ENCODE assay signal across 10 cellular contexts in genomic region chr6:146905313-146905712, GRCh38.
DNase-seq lines count a peak whose midpoint lies in the region; ATAC-seq and TF ChIP-seq lines count a peak whose summit lies in the region.
"Had no signal": no experiment of that assay in that cellular context is flagged by ENCODE, and none has a peak within 500 bp of the region (broad histone marks: within the 10 kb centered on the region; RNA-seq: fewer than 3 reads in every experiment).

No MANE protein-coding gene starts in this region.

- H3K4me1 ChIP-seq in GM23248 (ENCODE audit: insufficient read depth) (peaks cover 16% of the 10 kb centered on the region), skeletal muscle satellite cell (ENCODE audit: control insufficient read depth, insufficient read depth, low read length) (peaks cover 9% of the 10 kb centered on the region)

- in situ Hi-C loops in GM23248 (cut with MboI) = loop anchor here (10.0 kb wide), 1 partner anchor 319 kb away; no protein-coding TSS in a partner anchor

- no peak for ATAC-seq in GM19467 (IDR thresholded peaks at IDR 0.05; ENCODE audit: unreplicated experiment)

- no peaks in the 10 kb centered on the region for H3K36me3 ChIP-seq in GM23248 (ENCODE audit: low read depth)
- H3K36me3 ChIP-seq in skeletal muscle satellite cell (ENCODE audit: insufficient read depth, low read length) = no peaks in the 10 kb centered on the region
- H3K36me3 ChIP-seq: sigmoid colon had no signal

- TF ChIP-seq CTCF in epithelial cell of esophagus (IDR thresholded peaks at IDR 0.05; ENCODE audit: insufficient read depth, low read depth, low read length, missing control alignments) = no peak
- no peak for TF ChIP-seq CTCF in GM10266 (IDR thresholded peaks at IDR 0.05; ENCODE audit: control insufficient read depth, insufficient read depth, low read depth, missing control alignments)

- no peaks in the 10 kb centered on the region for H4K20me1 ChIP-seq in GM23248 (ENCODE audit: insufficient read depth)

- DNase-seq in GM23248 (peak; percentile 85), NCI-H69 (lab: John Stamatoyannopoulos, UW) (peak; percentile 94), epithelial cell of esophagus (ENCODE audit: low read depth) (peak; percentile 21), activated T-cell treated with anti-CD3 and anti-CD28 coated beads for 4 hours (no peak), GM10266 (ENCODE audit: extremely low spot score) (no peak)
- DNase-seq: activated naive CD8-positive, alpha-beta T cell treated with anti-CD3 and anti-CD28 coated beads, Interleukin-2, amount 10 ng/mL, durations not matched to agents 7 days and 5 days; sigmoid colon had no signal

- peak overlapping the region; percentile 59 for H3K4me2 ChIP-seq in GM23248 (ENCODE audit: unreplicated experiment)
- H3K4me2 ChIP-seq in skeletal muscle satellite cell (ENCODE audit: low read length) = peak overlapping the region; percentile 5
- H3K4me2 ChIP-seq: KMS-11 had no signal

- H3K9me2 ChIP-seq in GM23248 (ENCODE audit: insufficient read depth) = no peaks in the 10 kb centered on the region

- no peaks in the 10 kb centered on the region for H3K27me3 ChIP-seq in GM23248 (replicated peaks; ENCODE audit: insufficient read depth)
- no peaks in the 10 kb centered on the region for H3K27me3 ChIP-seq in skeletal muscle satellite cell (ENCODE audit: control insufficient read depth, insufficient read depth, low read length)
- H3K27me3 ChIP-seq: sigmoid colon had no signal

- H3K9me3 ChIP-seq in GM23248 (ENCODE audit: low read depth) = no peaks in the 10 kb centered on the region
- no peaks in the 10 kb centered on the region for H3K9me3 ChIP-seq in skeletal muscle satellite cell (replicated peaks; ENCODE audit: low read length)
- H3K9me3 ChIP-seq: sigmoid colon had no signal

- H3K4me3 ChIP-seq in GM23248 (no peak overlapping the region), epithelial cell of esophagus (ENCODE audit: low read length) (no peak overlapping the region), skeletal muscle satellite cell (ENCODE audit: low read length) (no peak overlapping the region)
- H3K4me3 ChIP-seq: sigmoid colon had no signal

- no peak overlapping the region for H3K27ac ChIP-seq in GM23248
- H3K27ac ChIP-seq: KMS-11, sigmoid colon had no signal

- 0 out of 2 replicates have a peak, but pooled peaks cover under 1% of the 10 kb centered on the region for H3K79me2 ChIP-seq in GM23248 (ENCODE audit: insufficient read depth)

- no peak overlapping the region for H2AFZ ChIP-seq in GM23248

- H3K9ac ChIP-seq in GM23248 = no peak overlapping the region
- no peak overlapping the region for H3K9ac ChIP-seq in skeletal muscle satellite cell (ENCODE audit: low read depth, low read length)
- H3K9ac ChIP-seq: KMS-11 had no signal

- H3F3A ChIP-seq in GM23248 (ENCODE audit: insufficient read depth) = peaks cover 17% of the 10 kb centered on the region; the same call in 1 of the 2 replicates

Comparison
In these comparisons a context has a peak if more than half of its experiments do, and no peak if none do; other contexts are left out.
1. DNase-seq: peak in GM23248 (single experiment), NCI-H69 (single experiment) and epithelial cell of esophagus (single experiment); none in activated T-cell treated with anti-CD3 and anti-CD28 coated beads for 4 hours (single experiment) and GM10266 (single experiment).